In the genomic region with DNA sequence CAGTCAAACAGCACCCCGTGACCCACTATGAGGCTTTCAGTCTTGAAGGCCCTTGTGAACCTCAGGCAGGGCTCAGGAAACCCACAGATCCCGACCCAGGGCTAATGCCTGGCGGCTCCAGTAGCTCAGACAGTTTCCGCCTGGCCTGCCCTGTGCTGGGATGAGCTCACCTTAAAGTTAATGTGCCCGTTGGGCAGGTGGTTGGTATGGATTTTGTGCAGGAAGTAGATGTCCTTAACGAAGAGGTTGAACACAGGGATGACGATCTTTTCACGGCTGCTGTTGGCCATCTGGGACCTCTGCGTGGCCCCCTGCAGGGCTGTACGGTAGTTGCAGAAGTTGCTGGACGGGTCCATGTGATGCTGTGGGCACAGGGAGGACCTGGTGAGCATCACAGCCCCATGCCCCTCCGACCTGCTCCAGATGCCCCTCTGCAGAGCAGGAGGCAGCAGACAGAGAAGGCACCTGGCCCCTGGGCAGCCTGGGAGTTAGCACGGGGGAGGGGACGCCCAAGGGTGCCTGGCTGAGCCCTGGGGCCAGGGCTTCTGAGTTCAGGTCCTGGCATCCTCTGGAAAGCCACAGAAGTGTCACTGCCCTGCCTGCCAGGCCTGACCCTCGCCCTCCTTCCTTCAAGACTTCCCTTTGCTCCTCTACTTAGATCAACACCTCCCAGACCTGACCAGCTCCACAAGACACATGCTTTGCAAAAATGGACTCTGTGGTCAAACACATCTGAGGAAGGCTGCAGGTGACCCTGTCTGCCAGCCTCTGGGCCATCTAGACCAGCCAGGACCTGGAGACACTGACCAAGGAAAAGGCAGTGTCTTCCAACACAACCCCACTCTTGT, we compare ENCODE assay signal across 9 cellular contexts. TPM values are rescaled to one million over a fixed set of nuclear protein-coding genes. Genes with fewer than 3 reads are reported as not detected.
A peak's percentile ranks its signal among the peaks of the same experiment; 100 is the strongest.
DNase-seq lines count a peak whose midpoint lies in the region; ATAC-seq, FAIRE-seq and TF ChIP-seq lines count a peak whose summit lies in the region.
"Had no signal": no experiment of that assay in that cellular context is flagged by ENCODE, and none has a peak within 500 bp of the region (broad histone marks: within the 10 kb centered on the region; RNA-seq: fewer than 3 reads in every experiment).

No MANE protein-coding gene starts in this region.

- CTCF ChIA-PET in endothelial cell of umbilical vein (lab: Charles Lee), result no interaction called here

- no peaks in the 10 kb centered on the region for H3K27me3 ChIP-seq in endothelial cell of umbilical vein (ENCODE audit: control insufficient read depth in 2 of 2, insufficient read depth in 2 of 2, low read length in 2 of 2)

- H3K4me3 ChIP-seq in endothelial cell of umbilical vein (replicated peaks in 1 of 3; ENCODE audit: insufficient read depth in 1 of 3, low read depth in 1 of 3, low read length in 3 of 3), result no peak overlapping the region

- TF ChIP-seq POLR2A in endothelial cell of umbilical vein (IDR thresholded peaks at IDR 0.05; ENCODE audit: low read depth, low read length), result no peak

- FAIRE-seq in endothelial cell of umbilical vein (lab: Jason Lieb, UNC), result no peak

- no peak overlapping the region for H3K27ac ChIP-seq in endothelial cell of umbilical vein (ENCODE audit: insufficient read depth, low read depth, low read length)

- no peaks in the 10 kb centered on the region for H3K9me3 ChIP-seq in endothelial cell of umbilical vein (replicated peaks; ENCODE audit: control insufficient read depth, insufficient read depth, low read length)

- no peaks in the 10 kb centered on the region for H3K79me2 ChIP-seq in endothelial cell of umbilical vein (ENCODE audit: control insufficient read depth, insufficient read depth, low read length)

- H3K36me3 ChIP-seq in endothelial cell of umbilical vein (ENCODE audit: control insufficient read depth in 2 of 2, extremely low read depth in 1 of 2, insufficient read depth in 2 of 2, low read length in 2 of 2), result no peaks in the 10 kb centered on the region

- no peaks in the 10 kb centered on the region for H4K20me1 ChIP-seq in endothelial cell of umbilical vein (replicated peaks; ENCODE audit: control insufficient read depth, extremely low read depth, insufficient read depth, low read length)

- no peaks in the 10 kb centered on the region for H3K9me1 ChIP-seq in endothelial cell of umbilical vein (replicated peaks; ENCODE audit: control insufficient read depth, extremely low read depth, insufficient read depth, low read length)

- H2AFZ ChIP-seq in endothelial cell of umbilical vein (ENCODE audit: low read depth, low read length), result no peak overlapping the region

- no peaks in the 10 kb centered on the region for H3K4me1 ChIP-seq in endothelial cell of umbilical vein (ENCODE audit: control insufficient read depth, extremely low read depth, insufficient read depth, low read length)

- POLR2A ChIA-PET in endothelial cell of umbilical vein (lab: Charles Lee), result no interaction called here

- no TSS peak for BruUV-seq in endothelial cell of umbilical vein (replicated peaks; lab: Mats Ljungman, UMichigan)

- no peak overlapping the region for H3K9ac ChIP-seq in endothelial cell of umbilical vein (replicated peaks; ENCODE audit: extremely low read depth, insufficient read depth, low read length)

- H3K4me2 ChIP-seq in endothelial cell of umbilical vein (ENCODE audit: insufficient read depth, low read length), result no peak overlapping the region

- DNase-seq in activated T-cell treated with anti-CD3 and anti-CD28 coated beads, Interleukin-2, amount 50 U/mL, for 48 hours, result peak; percentile 45 to 57
- no peak for DNase-seq in activated T-cell treated with anti-CD3 and anti-CD28 coated beads, Interleukin-2, amount 50 U/mL, for 1 hour
- peak; percentile 48 for DNase-seq in NAMALWA (ENCODE audit: low spot score)
- DNase-seq in endothelial cell of umbilical vein (ENCODE audit: low read depth, low spot score), result no peak
- DNase-seq in stimulated activated CD8-positive, alpha-beta memory T cell treated with anti-CD3 and anti-CD28 coated beads, Interleukin-4, amount 100 ng/mL, for 48 hours, result peak; percentile 53
- no peak for DNase-seq in stimulated activated naive CD4-positive, alpha-beta T cell (lab: John Stamatoyannopoulos, UW)
- no peak for DNase-seq in DMS153 (lab: John Stamatoyannopoulos, UW)
- DNase-seq: effector CD4-positive, alpha-beta T cell had no signal

- intact Hi-C loops in endothelial cell of umbilical vein (cut with micrococcal nuclease), result no loop called here

- ATAC-seq in HG03354 (IDR thresholded peaks at IDR 0.05; ENCODE audit: poor library complexity, severe bottlenecking, unreplicated experiment), result no peak

- dilution Hi-C loops in endothelial cell of umbilical vein (cut with MboI; ENCODE audit: extremely low pct_ligation_motif_present, low sequenced_read_pairs), result no loop called here

- peak; percentile 30 to 55 for TF ChIP-seq CTCF in endothelial cell of umbilical vein (IDR thresholded peaks at IDR 0.05; ENCODE audit: extremely low read depth in 1 of 2, insufficient read depth in 1 of 2, low read depth in 1 of 2, low read length in 2 of 2)

TF ChIP-seq in endothelial cell of umbilical vein, 7 proteins besides CTCF, POLR2A, EP300 and RAD21:
- TF ChIP-seq MYC (IDR thresholded peaks at IDR 0.05; ENCODE audit: low read depth, low read length) (no peak), EZH2 (IDR thresholded peaks at IDR 0.05; ENCODE audit: borderline replicate concordance, low read depth, low read length, severe bottlenecking) (no peak), GATA2 (IDR thresholded peaks at IDR 0.05; ENCODE audit: insufficient read depth, insufficient read length, low read depth, low read length) (no peak), JUN (IDR thresholded peaks at IDR 0.05; ENCODE audit: borderline replicate concordance, insufficient read depth, insufficient read length, low read depth) (no peak), FOS (IDR thresholded peaks at IDR 0.05; ENCODE audit: borderline replicate concordance, insufficient read depth, low read length) (no peak), POLR2AphosphoS5 (IDR thresholded peaks at IDR 0.05; ENCODE audit: insufficient read depth, low read depth, low read length) (no peak)
- TF ChIP-seq, protein P1, sequence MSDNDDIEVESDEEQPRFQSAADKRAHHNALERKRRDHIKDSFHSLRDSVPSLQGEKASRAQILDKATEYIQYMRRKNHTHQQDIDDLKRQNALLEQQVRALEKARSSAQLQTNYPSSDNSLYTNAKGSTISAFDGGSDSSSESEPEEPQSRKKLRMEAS (IDR thresholded peaks at IDR 0.05; ENCODE audit: insufficient read depth, insufficient read length), result no peak

RNA-seq across cellular contexts. Expression of a gene that starts 59.8 kb away (rescaled TPM):
- 17.7 and 19.9 TPM in 2 replicates for total RNA-seq in endothelial cell of umbilical vein
- 7.3 and 9.7 TPM in 2 replicates for polyA plus RNA-seq in endothelial cell of umbilical vein
- polyA plus RNA-seq in endothelial cell of umbilical vein (2011; cell fraction: cytosol; rRNA removed), result 12.0 and 12.2 TPM in 2 replicates
- polyA plus RNA-seq in endothelial cell of umbilical vein (2011; cell fraction: nucleus; rRNA removed), result 20.1 and 26.7 TPM in 2 replicates
- polyA plus RNA-seq in endothelial cell of umbilical vein (2012), result 28.8 and 33.4 TPM in 2 replicates
- polyA minus RNA-seq in endothelial cell of umbilical vein, result 12.2 and 12.7 TPM in 2 replicates
- polyA minus RNA-seq in endothelial cell of umbilical vein (2011; cell fraction: cytosol; rRNA and poly(A)+ RNA removed), result 3.9 TPM
- polyA minus RNA-seq in endothelial cell of umbilical vein (2011; cell fraction: nucleus; rRNA and poly(A)+ RNA removed), result 7.3 and 9.9 TPM in 2 replicates

Comparison
In these comparisons a context has a peak if more than half of its experiments do, and no peak if none do; other contexts are left out.
1. DNase-seq: peak in activated T-cell treated with anti-CD3 and anti-CD28 coated beads, Interleukin-2, amount 50 U/mL, for 48 hours (2 of 2), NAMALWA (single experiment) and stimulated activated CD8-positive, alpha-beta memory T cell treated with anti-CD3 and anti-CD28 coated beads, Interleukin-4, amount 100 ng/mL, for 48 hours (single experiment); none in activated T-cell treated with anti-CD3 and anti-CD28 coated beads, Interleukin-2, amount 50 U/mL, for 1 hour (single experiment), endothelial cell of umbilical vein (single experiment), stimulated activated naive CD4-positive, alpha-beta T cell (0 of 6) and DMS153 (single experiment).